23 cellular contexts compared by ENCODE assay signal in genomic region chr2:3188405-3188946, GRCh38.
"Had no signal": no experiment of that assay in that cellular context is flagged by ENCODE, and none has a peak within 500 bp of the region (broad histone marks: within the 10 kb centered on the region; RNA-seq: fewer than 3 reads in every experiment).

No MANE protein-coding gene starts in this region.

- H3K27me3 ChIP-seq: body of pancreas, gastrocnemius medialis, neural progenitor cell, vagina had no signal

- H3K4me1 ChIP-seq: body of pancreas, gastrocnemius medialis, left ventricle myocardium inferior, neural progenitor cell, vagina had no signal

- H3K9me3 ChIP-seq: body of pancreas, gastrocnemius medialis, left ventricle myocardium inferior, thoracic aorta, vagina had no signal

- ATAC-seq: body of pancreas; effector memory CD8-positive, alpha-beta T cell; gastrocnemius medialis; right cardiac atrium; T-helper 17 cell had no signal

- H2AFZ ChIP-seq: neural progenitor cell had no signal

- H3K36me3 ChIP-seq: neural progenitor cell had no signal

- DNase-seq: activated CD4-positive, alpha-beta memory T cell treated with anti-CD3 and anti-CD28 coated beads for 36 hours; activated CD4-positive, alpha-beta T cell treated with anti-CD3 and anti-CD28 coated beads, Interleukin-2, amount 10 ng/mL, durations not matched to agents 24 days and 14 days; activated CD4-positive, CD25-positive, alpha-beta regulatory T cell treated with anti-CD3 and anti-CD28 coated beads, Interleukin-2, amount 50 U/mL, for 72 hours; activated CD8-positive, alpha-beta memory T cell treated with anti-CD3 and anti-CD28 coated beads, Interleukin-2, amount 50 U/mL, for 4 hours; activated gamma-delta T cell; activated T-cell treated with anti-CD3 and anti-CD28 coated beads, Interleukin-2, amount 50 U/mL, for 1 hour; body of pancreas; effector memory CD8-positive, alpha-beta T cell; erythroblast; gastrocnemius medialis; glutamatergic neuron; left ventricle myocardium inferior; naive B cell; stimulated activated CD4-positive, alpha-beta T cell treated with anti-CD3 and anti-CD28 coated beads, Interleukin-2, amount 100 ng/mL, for 48 hours; stimulated activated naive CD4-positive, alpha-beta T cell treated with Interleukin-2 at 50 U/mL for 16 hours; SW 1271; T-helper 17 cell; T1000 had no signal

- H3K4me2 ChIP-seq: neural progenitor cell had no signal

- H3K27ac ChIP-seq: body of pancreas, coronary artery, gastrocnemius medialis, left ventricle myocardium inferior, neural progenitor cell, thoracic aorta, vagina had no signal

- H3K9ac ChIP-seq: neural progenitor cell had no signal

- H3K4me3 ChIP-seq: body of pancreas, coronary artery, gastrocnemius medialis, left ventricle myocardium inferior, neural progenitor cell, thoracic aorta, vagina had no signal
